ENCODE assay signal across 8 cellular contexts in genomic region chr5:116492016-116492623, GRCh38.
A peak's percentile ranks its signal among the peaks of the same experiment; 100 is the strongest.
DNase-seq lines count a peak whose midpoint lies in the region; ATAC-seq, FAIRE-seq and TF ChIP-seq lines count a peak whose summit lies in the region.

No MANE protein-coding gene starts in this region.

- DNase-seq in SKM-1 (lab: John Stamatoyannopoulos, UW; ENCODE audit: unreplicated experiment): peak; percentile 50
- DNase-seq in Right ventricle myocardium superior: no peak
- DNase-seq in uterus: no peak
- DNase-seq in WERI-Rb-1: no peak
- no peak for DNase-seq in frontal cortex (ENCODE audit: low spot score in 2 of 2)
- no peak for DNase-seq in posterior vena cava (ENCODE audit: low spot score)

- H3K9me3 ChIP-seq in uterus: no peaks in the 10 kb centered on the region
- H3K9me3 ChIP-seq in WERI-Rb-1 (ENCODE audit: severe bottlenecking): no peaks in the 10 kb centered on the region

- ATAC-seq in GM18907 (IDR thresholded peaks at IDR 0.05; ENCODE audit: unreplicated experiment): peak; percentile 91
- ATAC-seq in HG03196 (IDR thresholded peaks at IDR 0.05; ENCODE audit: unreplicated experiment): peak; percentile 51
- ATAC-seq in Right ventricle myocardium superior (ENCODE audit: poor library complexity): peak; percentile 50

- intact Hi-C loops in Right ventricle myocardium superior (cut with DNase I): no loop called here
- intact Hi-C loops in uterus (cut with DNase I; ENCODE audit: low total_unique reads): no loop called here
- intact Hi-C loops in posterior vena cava (cut with DNase I): no loop called here

- no peak overlapping the region for H3K27ac ChIP-seq in uterus
- H3K27ac ChIP-seq in WERI-Rb-1: no peak overlapping the region

- no peaks in the 10 kb centered on the region for H3K36me3 ChIP-seq in uterus
- peaks cover 6% of the 10 kb centered on the region; the same call in 1 of the 2 replicates for H3K36me3 ChIP-seq in WERI-Rb-1

- no peak overlapping the region for H3K4me3 ChIP-seq in uterus
- H3K4me3 ChIP-seq in WERI-Rb-1 (ENCODE audit: low read depth, low read length): no peak overlapping the region

- no peak for FAIRE-seq in frontal cortex (lab: Jason Lieb, UNC)

- no peaks in the 10 kb centered on the region for H3K4me1 ChIP-seq in uterus

- H3K27me3 ChIP-seq in uterus (no peaks in the 10 kb centered on the region), WERI-Rb-1 (ENCODE audit: insufficient read depth, low read depth, severe bottlenecking) (no peaks in the 10 kb centered on the region)

- TF ChIP-seq CTCF in uterus (IDR thresholded peaks at IDR 0.05) (no peak), WERI-Rb-1 (IDR thresholded peaks at IDR 0.05; ENCODE audit: low read depth, low read length) (no peak)

- no peak for TF ChIP-seq POLR2A in uterus (IDR thresholded peaks at IDR 0.05)
